15 cellular contexts compared by ENCODE assay signal in genomic region chr18:33404244-33404873, GRCh38. TPM values are rescaled to one million over a fixed set of nuclear protein-coding genes. Genes with fewer than 3 reads are reported as not detected.
DNase-seq lines count a peak whose midpoint lies in the region; TF ChIP-seq lines count a peak whose summit lies in the region.
"Had no signal": no experiment of that assay in that cellular context is flagged by ENCODE, and none has a peak within 500 bp of the region (broad histone marks: within the 10 kb centered on the region; RNA-seq: fewer than 3 reads in every experiment).

No MANE protein-coding gene starts in this region.

- H3K27ac Mint-ChIP-seq in HFFc6, result no peak overlapping the region
- H3K27ac Mint-ChIP-seq: activated T-cell treated with anti-CD3 and anti-CD28 coated beads, Interleukin-2, amount 50 U/mL, for 72 hours; T-cell had no signal

- H3K9me3 Mint-ChIP-seq in HFFc6, result peaks cover 31% of the 10 kb centered on the region

- H3K4me1 ChIP-seq in uterus, result no peaks in the 10 kb centered on the region
- H3K4me1 ChIP-seq: testis had no signal

- H3K27me3 ChIP-seq in kidney epithelial cell (ENCODE audit: control insufficient read depth, insufficient read depth, low read length) (no peaks in the 10 kb centered on the region), uterus (no peaks in the 10 kb centered on the region)
- H3K27me3 ChIP-seq: testis had no signal

- no peak for TF ChIP-seq POLR2A in uterus (IDR thresholded peaks at IDR 0.05)

- H3K36me3 Mint-ChIP-seq in HFFc6 (ENCODE audit: low read depth), result peaks cover 4% of the 10 kb centered on the region; the same call in 1 of the 2 replicates
- H3K36me3 Mint-ChIP-seq: T-cell had no signal

- H3K4me3 ChIP-seq in kidney epithelial cell (ENCODE audit: low read depth, low read length) (no peak overlapping the region), uterus (no peak overlapping the region)
- H3K4me3 ChIP-seq: lung, testis had no signal

- H3K4me1 Mint-ChIP-seq in HFFc6 (ENCODE audit: low read depth), result no peaks in the 10 kb centered on the region
- H3K4me1 Mint-ChIP-seq: T-cell had no signal

- DNase-seq in HFFc6, result no peak
- DNase-seq in RKO (ENCODE audit: low spot score), result peak; percentile 34
- DNase-seq in kidney epithelial cell (ENCODE audit: low read depth), result no peak
- no peak for DNase-seq in uterus
- no peak for DNase-seq in RPMI8226
- DNase-seq in effector CD8-positive, alpha-beta T cell (lab: John Stamatoyannopoulos, UW), result no peak
- no peak for DNase-seq in NCI-H146 treated with DMSO at 0.1 percent for 48 hours (lab: John Stamatoyannopoulos, UW; ENCODE audit: unreplicated experiment)
- DNase-seq: activated T-cell treated with anti-CD3 and anti-CD28 coated beads, Interleukin-2, amount 50 U/mL, for 72 hours; effector memory CD4-positive, alpha-beta T cell; GF-D8; T-cell; testis had no signal

- intact Hi-C loops in uterus (cut with DNase I; ENCODE audit: low total_unique reads), result no loop called here

- no peak overlapping the region for H3K27ac ChIP-seq in uterus
- H3K27ac ChIP-seq: testis had no signal

- H3K36me3 ChIP-seq in kidney epithelial cell (ENCODE audit: control insufficient read depth, insufficient read depth, low read length) (no peaks in the 10 kb centered on the region), uterus (no peaks in the 10 kb centered on the region)

- TF ChIP-seq CTCF in GM12873 (IDR thresholded peaks at IDR 0.05; ENCODE audit: insufficient read depth, low read depth, low read length, missing control alignments) (peak; percentile 24), HFFc6 (IDR thresholded peaks at IDR 0.05) (peak; percentile 56), kidney epithelial cell (IDR thresholded peaks at IDR 0.05; ENCODE audit: insufficient read depth, low read length, poor library complexity, severe bottlenecking) (peak; percentile 21), uterus (IDR thresholded peaks at IDR 0.05) (no peak)

- no peaks in the 10 kb centered on the region for H3K27me3 Mint-ChIP-seq in HFFc6 (ENCODE audit: insufficient read depth)
- H3K27me3 Mint-ChIP-seq: T-cell had no signal

- no peak overlapping the region for H3K4me3 Mint-ChIP-seq in HFFc6
- H3K4me3 Mint-ChIP-seq: activated T-cell treated with anti-CD3 and anti-CD28 coated beads, Interleukin-2, amount 50 U/mL, for 72 hours; T-cell had no signal

- no peaks in the 10 kb centered on the region for H3K9me3 ChIP-seq in uterus
- H3K9me3 ChIP-seq: testis had no signal

RNA-seq across cellular contexts. Expression of gene CCDC178, which starts 36.2 kb away (rescaled TPM):
- total RNA-seq in HFFc6 (2021; fragmentation: NEBNext Ultra II Directional; extraction: Animal tissue kit (Norgen Biotek cat#: 25700)), result not detected
- total RNA-seq in kidney epithelial cell (0.08 TPM in 1 of 2 replicates, not detected in the other), uterus (10 to 100 TPM in 2 of 4 donors, 1 to 10 TPM in 2; 1.0 to 28.7 (median 8.8) TPM)
- total RNA-seq: activated T-cell treated with anti-CD3 and anti-CD28 coated beads, Interleukin-2, amount 50 U/mL, for 72 hours; M059J; T-cell had no signal

Comparison
In these comparisons a context has a peak if more than half of its experiments do, and no peak if none do; other contexts are left out.
1. CTCF ChIP-seq: peak in GM12873 (single experiment), HFFc6 (single experiment) and kidney epithelial cell (single experiment); none in uterus (0 of 4).